Comparison of ENCODE assay signal across 8 cellular contexts in the genomic region with DNA sequence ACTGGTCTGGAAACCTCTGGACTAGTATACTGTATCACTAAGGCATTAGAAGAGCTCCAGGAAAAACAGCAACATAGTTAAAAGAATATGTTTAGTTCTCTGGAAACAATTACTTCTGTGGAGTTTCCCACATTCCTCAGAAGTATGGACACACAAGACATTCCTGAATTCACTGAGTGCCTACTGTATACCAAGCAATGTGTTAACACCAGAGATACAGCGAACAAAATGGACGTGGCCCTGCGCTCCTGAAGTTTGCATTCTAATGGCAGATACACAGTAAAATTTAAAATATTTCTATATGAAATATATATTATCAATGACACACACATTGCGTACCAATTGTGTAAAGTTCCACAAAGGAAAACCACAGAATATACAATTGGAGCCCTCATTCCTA. TPM values are rescaled to one million over a fixed set of nuclear protein-coding genes. Genes with fewer than 3 reads are reported as not detected.
DNase-seq lines count a peak whose midpoint lies in the region; ATAC-seq, FAIRE-seq and TF ChIP-seq lines count a peak whose summit lies in the region.

No MANE protein-coding gene starts in this region.

- CTCF ChIA-PET in A673 (lab: Charles Lee) = interaction anchor here (0.6 to 1.2 kb wide), 2 partner anchors 28 to 101 kb away, joined by 4 to 5 read pairs; no protein-coding TSS in a partner anchor

- TF ChIP-seq CTCF in A673 (conservative IDR thresholded peaks at IDR 0.05; ENCODE audit: low read depth, low read length) (no peak), bronchial epithelial cell (IDR thresholded peaks at IDR 0.05; ENCODE audit: insufficient read depth, low read length, severe bottlenecking) (no peak)

- H3K4me1 ChIP-seq in A673 (ENCODE audit: insufficient read depth, low read length, poor library complexity, severe bottlenecking) = peaks cover 9% of the 10 kb centered on the region
- H3K4me1 ChIP-seq in HUES64 (ENCODE audit: insufficient read depth, low read length) = peaks cover 8% of the 10 kb centered on the region; the same call in 1 of the 2 replicates
- H3K4me1 ChIP-seq in mononuclear cell (ENCODE audit: insufficient read depth, low read length) = peaks cover 25% of the 10 kb centered on the region

- peaks cover 7% of the 10 kb centered on the region for H3K36me3 ChIP-seq in A673 (ENCODE audit: insufficient read depth, low read length, poor library complexity, severe bottlenecking)
- peaks cover 30% of the 10 kb centered on the region for H3K36me3 ChIP-seq in HUES64 (ENCODE audit: insufficient read depth, low read length)
- H3K36me3 ChIP-seq in bronchial epithelial cell (ENCODE audit: control insufficient read depth, insufficient read depth, low read length) = peaks cover 7% of the 10 kb centered on the region

- 88% methylated on average over 3 of the region's 4 CpGs for WGBS in HUES64

- no peak for FAIRE-seq in bronchial epithelial cell (lab: Jason Lieb, UNC)
- FAIRE-seq in HTR-8/SVneo (lab: Jason Lieb, UNC) = no peak

- H3K9ac ChIP-seq in HUES64 (ENCODE audit: low read depth, low read length) = peak overlapping the region; percentile 77; the same call in 1 of the 2 replicates

- ATAC-seq in HG02642 (IDR thresholded peaks at IDR 0.05; ENCODE audit: poor library complexity, unreplicated experiment) (no peak), HG02759 (IDR thresholded peaks at IDR 0.05; ENCODE audit: unreplicated experiment) (no peak)

- H3K4me3 ChIP-seq in A673 (ENCODE audit: low read depth, low read length, poor library complexity, severe bottlenecking) (peak overlapping the region; percentile 86), HUES64 (ENCODE audit: low read length) (peak overlapping the region; percentile 68), bronchial epithelial cell (ENCODE audit: low read depth, low read length) (peak overlapping the region; percentile 77), mononuclear cell (ENCODE audit: low read length) (peak overlapping the region; percentile 69)

- H3K27me3 ChIP-seq in A673 (replicated peaks; ENCODE audit: insufficient read depth, low read depth, low read length, poor library complexity) (no peaks in the 10 kb centered on the region), HUES64 (ENCODE audit: insufficient read depth, low read length) (no peaks in the 10 kb centered on the region), bronchial epithelial cell (ENCODE audit: control insufficient read depth, insufficient read depth, low read length) (no peaks in the 10 kb centered on the region), mononuclear cell (ENCODE audit: insufficient read depth, low read length) (no peaks in the 10 kb centered on the region)

- intact Hi-C loops in A673 (cut with micrococcal nuclease; ENCODE audit: unreplicated experiment) = no loop called here

- BruUV-seq in A673 (replicated peaks; lab: Mats Ljungman, UMichigan) = no TSS peak

- DNase-seq in A673 (ENCODE audit: low spot score) (no peak), bronchial epithelial cell (ENCODE audit: low read depth) (peak; percentile 19), HTR-8/SVneo (ENCODE audit: insufficient read length, low spot score) (no peak)
- no peak for DNase-seq in stimulated activated CD4-positive, alpha-beta T cell treated with anti-CD3 and anti-CD28 coated beads, Interleukin-1b, Interleukin-23, amount 100 ng/mL, for 48 hours

- H3K27ac ChIP-seq in A673 (ENCODE audit: low read depth, low read length, poor library complexity, severe bottlenecking) (peak overlapping the region; percentile 79), HUES64 (ENCODE audit: low read depth, low read length) (no peak overlapping the region)

- POLR2A ChIA-PET in A673 (lab: Charles Lee; ENCODE audit: low non-redundant PET) = interaction anchor here (0.6 kb wide), 1 partner anchor 167 kb away, joined by 4 read pairs; no protein-coding TSS in a partner anchor

- H3K9me3 ChIP-seq in A673 (ENCODE audit: low read depth, low read length, poor library complexity, severe bottlenecking) (no peaks in the 10 kb centered on the region), HUES64 (ENCODE audit: insufficient read depth, low read depth, low read length) (no peaks in the 10 kb centered on the region), mononuclear cell (ENCODE audit: low read depth, low read length) (no peaks in the 10 kb centered on the region)

RNA-seq across cellular contexts. Expression of a gene that starts 1.1 kb away (rescaled TPM):
- total RNA-seq in A673 (2021) (19.8 and 19.9 TPM in 2 replicates), bronchial epithelial cell (5.5 and 6.1 TPM in 2 replicates), mononuclear cell (6.7 TPM)
- 11.9 TPM for polyA plus RNA-seq in HUES64 (2013, experiment 1 of 2)
- 12.9 TPM for polyA plus RNA-seq in HUES64 (2013, experiment 2 of 2)

RNA-seq across cellular contexts. Expression of a gene that starts 14.6 kb away (rescaled TPM):
- not detected in 2 replicates for total RNA-seq in A673 (2021)
- not detected for polyA plus RNA-seq in HUES64 (2013, experiment 1 of 2)
- polyA plus RNA-seq in HUES64 (2013, experiment 2 of 2) = not detected
- not detected in 2 replicates for total RNA-seq in bronchial epithelial cell
- total RNA-seq in mononuclear cell = not detected

RNA-seq across cellular contexts. Expression of a gene that starts 50.3 kb away (rescaled TPM):
- total RNA-seq in A673 (2021) (6.8 and 9.2 TPM in 2 replicates), bronchial epithelial cell (not detected in 2 replicates), mononuclear cell (2.3 TPM)
- polyA plus RNA-seq in HUES64 (2013, experiment 1 of 2) = 7.2 TPM
- polyA plus RNA-seq in HUES64 (2013, experiment 2 of 2) = 13.4 TPM
